Comparison of ENCODE assay signal across 23 cellular contexts in genomic region chr18:46656326-46657114, GRCh38. TPM values are rescaled to one million over a fixed set of nuclear protein-coding genes. Genes with fewer than 3 reads are reported as not detected.
"Had no signal": no experiment of that assay in that cellular context is flagged by ENCODE, and none has a peak within 500 bp of the region (broad histone marks: within the 10 kb centered on the region; RNA-seq: fewer than 3 reads in every experiment).

No MANE protein-coding gene starts in this region.

- H3K4me1 Mint-ChIP-seq: stimulated activated effector memory CD8-positive, alpha-beta T cell treated with anti-CD3 and anti-CD28 coated beads, Interleukin-12 subunit alpha, Interleukin-12 subunit beta, amount 100 ng/mL, for 72 hours had no signal

- H3K4me1 ChIP-seq: heart right ventricle, left ventricle myocardium inferior, right atrium auricular region, suprapubic skin, thyroid gland had no signal

- H3K27me3 ChIP-seq: dorsolateral prefrontal cortex, gastrocnemius medialis, heart right ventricle, right atrium auricular region, thyroid gland had no signal

- H3K36me3 ChIP-seq: gastrocnemius medialis, heart right ventricle, left ventricle myocardium inferior, right atrium auricular region, suprapubic skin, thyroid gland had no signal

- H3K36me3 Mint-ChIP-seq: naive thymus-derived CD8-positive, alpha-beta T cell; stimulated activated effector memory CD8-positive, alpha-beta T cell treated with anti-CD3 and anti-CD28 coated beads, Interleukin-12 subunit alpha, Interleukin-12 subunit beta, amount 100 ng/mL, for 72 hours; type B pancreatic cell had no signal

- H3K4me3 Mint-ChIP-seq: naive thymus-derived CD8-positive, alpha-beta T cell; stimulated activated effector memory CD8-positive, alpha-beta T cell treated with anti-CD3 and anti-CD28 coated beads, Interleukin-12 subunit alpha, Interleukin-12 subunit beta, amount 100 ng/mL, for 72 hours; type B pancreatic cell had no signal

- H3K27ac Mint-ChIP-seq: type B pancreatic cell had no signal

- DNase-seq: cortex of kidney; dorsolateral prefrontal cortex; effector CD8-positive, alpha-beta T cell; gastrocnemius medialis; heart right ventricle; hypothalamus; islet precursor cell; left ventricle myocardium inferior; mucosa of descending colon; naive thymus-derived CD8-positive, alpha-beta T cell; small intestine; stimulated activated CD4-positive, alpha-beta T cell treated with anti-CD3 and anti-CD28 coated beads, Interleukin-4, amount 100 ng/mL, for 1 hour; stimulated activated CD8-positive, alpha-beta memory T cell treated with anti-CD3 and anti-CD28 coated beads, Interleukin-4, amount 100 ng/mL, for 48 hours; stimulated activated naive CD8-positive, alpha-beta T cell treated with anti-CD3 and anti-CD28 coated beads, Interleukin-15, Interleukin-2, amounts not matched to agents 100 U/mL and 50 U/mL, for 24 hours; thyroid gland had no signal

- H3K4me3 ChIP-seq: dorsolateral prefrontal cortex, gastrocnemius medialis, heart right ventricle, left ventricle myocardium inferior, lung, mucosa of descending colon, right atrium auricular region, suprapubic skin, thyroid gland had no signal

- ATAC-seq: esophagus mucosa; gastrocnemius medialis; mucosa of descending colon; naive thymus-derived CD8-positive, alpha-beta T cell; stimulated activated effector memory CD8-positive, alpha-beta T cell treated with anti-CD3 and anti-CD28 coated beads, Interleukin-12 subunit alpha, Interleukin-12 subunit beta, amount 100 ng/mL, for 72 hours had no signal

- H3K27ac ChIP-seq: dorsolateral prefrontal cortex, gastrocnemius medialis, heart right ventricle, left ventricle myocardium inferior, right atrium auricular region, suprapubic skin, thyroid gland had no signal

- H3K9me3 ChIP-seq: gastrocnemius medialis, heart right ventricle, left ventricle myocardium inferior, mucosa of descending colon, right atrium auricular region, suprapubic skin, thyroid gland had no signal

RNA-seq across cellular contexts. Expression of gene LOXHD1, which starts 0.5 kb away (rescaled TPM):
- total RNA-seq: fibroblast of villous mesenchyme, osteocyte had no signal
